In genomic region chr1:165228111-165228655, GRCh38 we compare ENCODE assay signal across 25 cellular contexts.
"Had no signal": no experiment of that assay in that cellular context is flagged by ENCODE, and none has a peak within 500 bp of the region (broad histone marks: within the 10 kb centered on the region; RNA-seq: fewer than 3 reads in every experiment).

No MANE protein-coding gene starts in this region.

- H3K27me3 Mint-ChIP-seq: activated CD4-positive, alpha-beta T cell treated with anti-CD3 and anti-CD28 coated beads for 36 hours had no signal

- H3K4me3 ChIP-seq: ascending aorta, cardiac muscle cell, SJCRH30, SK-N-MC had no signal

- H3K9me3 ChIP-seq: ascending aorta, SJCRH30 had no signal

- H3K4me1 Mint-ChIP-seq: activated CD4-positive, alpha-beta T cell treated with anti-CD3 and anti-CD28 coated beads for 36 hours; activated CD4-positive, alpha-beta T cell treated with anti-CD3 and anti-CD28 coated beads, Interleukin-2, amount 10 ng/mL, durations not matched to agents 7 days and 5 days; activated naive CD4-positive, alpha-beta T cell treated with anti-CD3 and anti-CD28 coated beads, Interleukin-2, amount 50 U/mL, for 24 hours; activated naive CD8-positive, alpha-beta T cell treated with anti-CD3 and anti-CD28 coated beads, Interleukin-2, amount 10 ng/mL, durations not matched to agents 7 days and 5 days; central memory CD8-positive, alpha-beta T cell had no signal

- H3K36me3 Mint-ChIP-seq: activated naive CD4-positive, alpha-beta T cell treated with anti-CD3 and anti-CD28 coated beads, Interleukin-2, amount 50 U/mL, for 24 hours; activated naive CD8-positive, alpha-beta T cell treated with anti-CD3 and anti-CD28 coated beads, Interleukin-2, amount 10 ng/mL, durations not matched to agents 7 days and 5 days had no signal

- H3K4me3 Mint-ChIP-seq: activated CD4-positive, alpha-beta T cell treated with anti-CD3 and anti-CD28 coated beads for 36 hours; activated CD4-positive, alpha-beta T cell treated with anti-CD3 and anti-CD28 coated beads, Interleukin-2, amount 10 ng/mL, durations not matched to agents 7 days and 5 days; activated CD8-positive, alpha-beta T cell treated with anti-CD3 and anti-CD28 coated beads, Interleukin-2, amount 10 ng/mL, durations not matched to agents 7 days and 5 days; activated naive CD4-positive, alpha-beta T cell treated with anti-CD3 and anti-CD28 coated beads, Interleukin-2, amount 50 U/mL, for 24 hours; activated naive CD8-positive, alpha-beta T cell treated with anti-CD3 and anti-CD28 coated beads, Interleukin-2, amount 10 ng/mL, durations not matched to agents 7 days and 5 days; activated T-cell treated with anti-CD3 and anti-CD28 coated beads, Interleukin-2, amount 50 U/mL, for 24 hours; central memory CD8-positive, alpha-beta T cell had no signal

- H3K36me3 ChIP-seq: ascending aorta, cardiac muscle cell, SJCRH30, WERI-Rb-1 had no signal

- H3K27ac ChIP-seq: ascending aorta, cardiac muscle cell, KMS-11, SJCRH30, SK-N-MC, WERI-Rb-1 had no signal

- DNase-seq: activated CD4-positive, alpha-beta T cell treated with anti-CD3 and anti-CD28 coated beads for 36 hours; activated CD4-positive, alpha-beta T cell treated with anti-CD3 and anti-CD28 coated beads, Interleukin-2, amount 10 ng/mL, durations not matched to agents 7 days and 5 days; activated CD4-positive, alpha-beta T cell treated with anti-CD3 and anti-CD28 coated beads, Interleukin-2, amount 50 U/mL, for 48 hours; activated CD8-positive, alpha-beta T cell treated with anti-CD3 and anti-CD28 coated beads, Interleukin-2, amount 10 ng/mL, durations not matched to agents 7 days and 5 days; activated gamma-delta T cell; activated naive CD4-positive, alpha-beta T cell treated with Interleukin-2 at 50 U/mL for 16 hours; activated naive CD8-positive, alpha-beta T cell treated with anti-CD3 and anti-CD28 coated beads, Interleukin-2, amount 10 ng/mL, durations not matched to agents 7 days and 5 days; activated T-cell treated with anti-CD3 and anti-CD28 coated beads, Interleukin-2, amount 50 U/mL, for 24 hours; amygdala; NCI-H1092; NCI-H187 treated with DMSO at 0.1 percent for 48 hours; NCI-H2081; NCI-H2171; NCI-H524; Right ventricle myocardium superior; T1000; WERI-Rb-1 had no signal

- H3K27ac Mint-ChIP-seq: activated CD4-positive, alpha-beta T cell treated with anti-CD3 and anti-CD28 coated beads for 36 hours; activated CD4-positive, alpha-beta T cell treated with anti-CD3 and anti-CD28 coated beads, Interleukin-2, amount 10 ng/mL, durations not matched to agents 7 days and 5 days; activated CD8-positive, alpha-beta T cell treated with anti-CD3 and anti-CD28 coated beads, Interleukin-2, amount 10 ng/mL, durations not matched to agents 7 days and 5 days; activated naive CD4-positive, alpha-beta T cell treated with anti-CD3 and anti-CD28 coated beads, Interleukin-2, amount 50 U/mL, for 24 hours; activated naive CD8-positive, alpha-beta T cell treated with anti-CD3 and anti-CD28 coated beads, Interleukin-2, amount 10 ng/mL, durations not matched to agents 7 days and 5 days; activated T-cell treated with anti-CD3 and anti-CD28 coated beads, Interleukin-2, amount 50 U/mL, for 24 hours; activated T-helper 2 cell treated with anti-CD3 and anti-CD28 coated beads, Interferon-gamma antibody, Interleukin-2, Interleukin-4, amounts not matched to agents 10 μg/mL and 5 μg/mL and 100 μg/mL, durations not matched to agents 14 hours and 24 hours and 36 hours had no signal

- H3K27me3 ChIP-seq: ascending aorta, SJCRH30 had no signal

- H3K9me3 Mint-ChIP-seq: activated CD4-positive, alpha-beta T cell treated with anti-CD3 and anti-CD28 coated beads, Interleukin-2, amount 10 ng/mL, durations not matched to agents 7 days and 5 days; activated naive CD4-positive, alpha-beta T cell treated with anti-CD3 and anti-CD28 coated beads, Interleukin-2, amount 50 U/mL, for 24 hours; activated naive CD8-positive, alpha-beta T cell treated with anti-CD3 and anti-CD28 coated beads, Interleukin-2, amount 10 ng/mL, durations not matched to agents 7 days and 5 days; activated T-cell treated with anti-CD3 and anti-CD28 coated beads, Interleukin-2, amount 50 U/mL, for 24 hours; activated T-helper 2 cell treated with anti-CD3 and anti-CD28 coated beads, Interferon-gamma antibody, Interleukin-2, Interleukin-4, amounts not matched to agents 10 μg/mL and 5 μg/mL and 100 μg/mL, durations not matched to agents 14 hours and 24 hours and 36 hours had no signal

- H3K4me1 ChIP-seq: ascending aorta, SJCRH30 had no signal
